ENCODE assay signal across 18 cellular contexts in the genomic region with DNA sequence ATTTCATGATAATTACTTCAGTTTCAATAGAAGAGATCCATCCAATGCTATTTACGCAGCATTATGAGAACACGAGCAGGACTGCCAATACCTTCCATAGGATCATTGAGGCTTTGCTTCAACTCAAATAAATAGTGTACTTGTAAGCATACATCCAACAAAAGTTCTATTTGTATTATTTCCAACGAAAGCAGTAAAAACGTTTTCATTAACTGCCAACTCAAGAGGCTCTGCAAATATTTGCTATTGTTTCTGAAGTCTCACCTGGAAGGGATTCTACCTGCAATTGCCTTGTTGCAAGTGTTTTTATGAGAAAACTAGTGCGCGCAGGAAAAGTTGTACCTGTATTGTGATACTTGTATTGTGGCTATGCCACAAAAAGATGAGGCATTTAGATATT. TPM values are rescaled to one million over a fixed set of nuclear protein-coding genes. Genes with fewer than 3 reads are reported as not detected.
DNase-seq lines count a peak whose midpoint lies in the region; ATAC-seq and TF ChIP-seq lines count a peak whose summit lies in the region.
"Had no signal": no experiment of that assay in that cellular context is flagged by ENCODE, and none has a peak within 500 bp of the region (broad histone marks: within the 10 kb centered on the region; RNA-seq: fewer than 3 reads in every experiment).

No MANE protein-coding gene starts in this region.

- H3K36me3 ChIP-seq in hepatocyte (replicated peaks; ENCODE audit: insufficient read depth, low read depth) (no peaks in the 10 kb centered on the region), spleen (no peaks in the 10 kb centered on the region)
- H3K36me3 ChIP-seq in CD4-positive, alpha-beta memory T cell (ENCODE audit: insufficient read depth, low read length): no peaks in the 10 kb centered on the region
- H3K36me3 ChIP-seq: gastroesophageal sphincter, right atrium auricular region, tibial artery had no signal

- CTCF ChIA-PET in CD4-positive, alpha-beta memory T cell (lab: Charles Lee; ENCODE audit: partially characterized antibody): interaction anchor here (1.5 to 5.8 kb wide), 5 partner anchors 10 to 122 kb away, joined by 3 to 67 read pairs (median 7); a partner anchor contains a TSS

- peak overlapping the region in 1 of 7 donors; percentile 93 for H3K27ac Mint-ChIP-seq in CD4-positive, alpha-beta memory T cell

- H3K27me3 ChIP-seq in hepatocyte: no peaks in the 10 kb centered on the region
- no peaks in the 10 kb centered on the region for H3K27me3 ChIP-seq in spleen (replicated peaks in 1 of 7)
- H3K27me3 ChIP-seq in CD4-positive, alpha-beta memory T cell (ENCODE audit: insufficient read depth, low read length): no peaks in the 10 kb centered on the region
- H3K27me3 ChIP-seq: gastroesophageal sphincter, right atrium auricular region, tibial artery had no signal

- H3K4me2 ChIP-seq in hepatocyte: peak overlapping the region; percentile 71

- intact Hi-C loops in spleen (cut with DNase I; ENCODE audit: low total_unique reads): no loop called here
- intact Hi-C loops in CD4-positive, alpha-beta memory T cell (cut with micrococcal nuclease): loop anchor here (2.0 kb wide), 2 partner anchors 71 to 85 kb away; a partner anchor contains a TSS

- H4K20me1 ChIP-seq in hepatocyte (ENCODE audit: insufficient read depth, poor library complexity, severe bottlenecking): no peaks in the 10 kb centered on the region

- POLR2A ChIA-PET in CD4-positive, alpha-beta memory T cell (lab: Charles Lee; ENCODE audit: partially characterized antibody): interaction anchor here (0.9 to 3.1 kb wide), 7 partner anchors 10 to 340 kb away, joined by 3 to 90 read pairs (median 5); a partner anchor contains a TSS

- H3K4me3 ChIP-seq in hepatocyte (no peak overlapping the region), spleen (no peak overlapping the region)
- H3K4me3 ChIP-seq in CD4-positive, alpha-beta memory T cell (ENCODE audit: low read length in 2 of 2): no peak overlapping the region

- no peak overlapping the region for H3K4me3 Mint-ChIP-seq in CD4-positive, alpha-beta memory T cell

- H3K4me1 Mint-ChIP-seq in CD4-positive, alpha-beta memory T cell: peaks cover 18 to 29% (median 19%) of the 10 kb centered on the region in 4 donors

- H3K9me3 ChIP-seq in hepatocyte (ENCODE audit: low read depth) (peaks cover 5% of the 10 kb centered on the region), spleen (peaks cover 0 to 10% (median 7%) of the 10 kb centered on the region in 8 donors)
- no peaks in the 10 kb centered on the region for H3K9me3 ChIP-seq in CD4-positive, alpha-beta memory T cell (ENCODE audit: control insufficient read depth in 1 of 2, low read length in 2 of 2)
- H3K9me3 ChIP-seq: right atrium auricular region, tibial artery had no signal

- peak overlapping the region; percentile 61 for H2AFZ ChIP-seq in hepatocyte

- H3K9me3 Mint-ChIP-seq in CD4-positive, alpha-beta memory T cell: peaks cover 0 to 6% (median 0%) of the 10 kb centered on the region in 8 donors

- 58% methylated on average over 6 of the region's 6 CpGs for WGBS in hepatocyte (ENCODE audit: low lambda C conversion rate, missing lambda C conversion rate)
- 88 to 91% (median 90%) methylated on average over 6 of the region's 6 CpGs for WGBS in spleen, 5 donors

- H3K79me2 ChIP-seq in hepatocyte: no peaks in the 10 kb centered on the region

- TF ChIP-seq CTCF in hepatocyte (IDR thresholded peaks at IDR 0.05; ENCODE audit: poor library complexity): no peak
- TF ChIP-seq CTCF in spleen (IDR thresholded peaks at IDR 0.05 in 8 of 11, conservative IDR thresholded peaks at IDR 0.05 in 3 of 11): no peak

- DNase-seq in NCI-H146 (lab: John Stamatoyannopoulos, UW): peak; percentile 21
- DNase-seq in NCI-H146 treated with DMSO at 0.1 percent for 48 hours (lab: John Stamatoyannopoulos, UW; ENCODE audit: unreplicated experiment): no peak
- DNase-seq in DMS53 treated with DMSO at 0.1 percent for 48 hours (lab: John Stamatoyannopoulos, UW; ENCODE audit: unreplicated experiment): peak; percentile 85
- DNase-seq in NCI-H748 (lab: John Stamatoyannopoulos, UW; ENCODE audit: unreplicated experiment): peak; percentile 85
- no peak for DNase-seq in hepatocyte (ENCODE audit: low spot score)
- no peak for DNase-seq in spleen
- DNase-seq in CD4-positive, alpha-beta memory T cell: no peak
- DNase-seq: erythroblast; GOT3; NCI-H1048; NCI-H2227 treated with DMSO at 0.1 percent for 48 hours; SHP77; stimulated activated naive B cell treated with anti-CD40 and anti-IgM and Interleukin-4, amounts not matched to agents 10 μg/mL and 1 μg/mL and 100 μg/mL, for 72 hours; tibial artery had no signal

- no peaks in the 10 kb centered on the region for H3K27me3 Mint-ChIP-seq in CD4-positive, alpha-beta memory T cell
- H3K27me3 Mint-ChIP-seq: IgD-negative memory B cell had no signal

- ATAC-seq in GM18909 (IDR thresholded peaks at IDR 0.05; ENCODE audit: poor library complexity, unreplicated experiment): no peak
- ATAC-seq: gastroesophageal sphincter had no signal

- H3K36me3 Mint-ChIP-seq in CD4-positive, alpha-beta memory T cell: peaks cover 0 to 2% of the 10 kb centered on the region in 2 donors

- no peaks in the 10 kb centered on the region for H3K9me2 ChIP-seq in hepatocyte (replicated peaks; ENCODE audit: insufficient read depth)

- no peak for TF ChIP-seq POLR2A in spleen (IDR thresholded peaks at IDR 0.05)

- H3K27ac ChIP-seq in hepatocyte (no peak overlapping the region), spleen (no peak overlapping the region)
- H3K27ac ChIP-seq in CD4-positive, alpha-beta memory T cell (ENCODE audit: low read depth, low read length): no peak overlapping the region

- H3K4me1 ChIP-seq in hepatocyte (ENCODE audit: insufficient read depth) (peaks cover 7% of the 10 kb centered on the region), spleen (peaks cover 0 to 19% (median 15%) of the 10 kb centered on the region in 6 donors)
- peaks cover 13% of the 10 kb centered on the region for H3K4me1 ChIP-seq in CD4-positive, alpha-beta memory T cell (ENCODE audit: insufficient read depth, low read length)

RNA-seq across cellular contexts. Expression of a gene that starts 11.0 kb away (rescaled TPM):
- total RNA-seq in hepatocyte: 106 and 126 TPM in 2 replicates
- 85.3 and 97.3 TPM in 2 replicates for polyA plus RNA-seq in hepatocyte
- 10 to 100 TPM; 26.7 to 35.7 (median 31.7) TPM for total RNA-seq in spleen
- 10 to 100 TPM; 13.9 to 29.9 (median 19.7) TPM for polyA plus RNA-seq in spleen
- 10 to 100 TPM; 23.0 to 24.1 TPM for total RNA-seq in CD4-positive, alpha-beta memory T cell
- polyA plus RNA-seq in CD4-positive, alpha-beta memory T cell: 10 to 100 TPM; 25.8 to 38.6 TPM

RNA-seq across cellular contexts. Expression of a gene that starts 54.9 kb away (rescaled TPM):
- total RNA-seq in hepatocyte (53.0 and 57.8 TPM in 2 replicates), spleen (10 to 100 TPM; 42.5 to 60.2 (median 45.8) TPM)
- polyA plus RNA-seq in hepatocyte (48.2 and 52.6 TPM in 2 replicates), spleen (10 to 100 TPM; 13.6 to 24.3 (median 21.8) TPM)
- total RNA-seq in CD4-positive, alpha-beta memory T cell: 10 to 100 TPM; 35.4 to 38.5 TPM
- polyA plus RNA-seq in CD4-positive, alpha-beta memory T cell: 10 to 100 TPM; 52.0 TPM

Comparison
In these comparisons a context has a peak if more than half of its experiments do, and no peak if none do; other contexts are left out.
1. DNase-seq: peak in NCI-H146 (single experiment), DMS53 treated with DMSO at 0.1 percent for 48 hours (single experiment) and NCI-H748 (single experiment); none in NCI-H146 treated with DMSO at 0.1 percent for 48 hours (single experiment), hepatocyte (single experiment), spleen (single experiment) and CD4-positive, alpha-beta memory T cell (0 of 5).